ENCODE assay signal across 8 cellular contexts in the genomic region with DNA sequence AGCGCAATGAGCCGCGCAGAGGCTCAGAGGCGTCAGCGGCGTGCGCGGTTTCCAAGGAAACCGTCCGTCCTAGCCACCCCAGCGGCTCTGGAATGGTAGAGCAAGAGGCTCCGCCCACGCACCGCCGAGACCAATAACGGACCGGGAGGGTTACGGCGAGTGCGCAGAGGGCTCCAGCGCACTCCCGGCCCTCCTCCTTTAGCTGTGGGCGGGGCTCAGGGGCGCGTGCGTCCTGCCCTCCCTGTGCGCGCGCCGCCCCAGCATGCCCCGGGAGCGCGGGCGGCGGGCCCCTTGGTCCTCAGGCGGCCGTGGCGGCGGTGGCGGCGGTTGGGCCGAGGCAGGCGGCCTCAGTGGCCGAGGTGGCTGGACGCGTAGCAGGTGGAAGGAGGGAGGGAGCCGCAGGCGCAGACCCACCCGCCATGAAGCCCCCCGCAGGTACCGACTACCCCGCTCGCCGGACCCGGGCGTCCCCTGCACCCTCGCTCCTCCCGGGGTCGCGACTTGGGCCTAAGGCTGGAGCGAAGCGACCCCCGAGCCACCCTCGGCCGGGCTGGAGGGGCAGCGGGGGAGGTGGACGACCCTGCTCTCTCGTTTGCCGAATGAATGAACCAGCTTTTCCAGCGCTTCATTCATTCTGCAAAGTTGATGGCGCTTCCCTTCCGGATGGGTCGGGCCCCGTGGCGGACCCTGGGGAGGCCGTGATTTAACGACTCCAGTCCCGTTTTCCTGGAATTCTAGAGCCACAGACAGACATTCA. TPM values are rescaled to one million over a fixed set of nuclear protein-coding genes. Genes with fewer than 3 reads are reported as not detected.
DNase-seq lines count a peak whose midpoint lies in the region; TF ChIP-seq lines count a peak whose summit lies in the region.

TSS of gene THOP1 (plus strand) at position 260 of the 757 bp plus-strand sequence. CDS start at position 420, 160 bp downstream.

- H3K36me3 ChIP-seq in H7 (replicated peaks; ENCODE audit: control insufficient read depth, insufficient read depth, low read length), result peaks cover 4% of the 10 kb centered on the region
- peaks cover 6% of the 10 kb centered on the region; the same call in 1 of the 2 replicates for H3K36me3 ChIP-seq in MG63

- H3K36me3 Mint-ChIP-seq in nephron (ENCODE audit: low read depth), result peaks cover 18% of the 10 kb centered on the region
- peaks cover 33% of the 10 kb centered on the region for H3K36me3 Mint-ChIP-seq in stimulated activated naive CD8-positive, alpha-beta T cell treated with anti-CD3 and anti-CD28 coated beads, Interleukin-15, Interleukin-2, amounts not matched to agents 100 ng/mL and 50 ng/mL, for 24 hours (ENCODE audit: low read depth)

- H3K9me3 Mint-ChIP-seq in nephron, result no peaks in the 10 kb centered on the region
- no peaks in the 10 kb centered on the region for H3K9me3 Mint-ChIP-seq in stimulated activated naive CD8-positive, alpha-beta T cell treated with anti-CD3 and anti-CD28 coated beads, Interleukin-15, Interleukin-2, amounts not matched to agents 100 ng/mL and 50 ng/mL, for 24 hours

- TF ChIP-seq CTCF in fibroblast of the aortic adventitia (IDR thresholded peaks at IDR 0.05; ENCODE audit: insufficient read depth, low read length), result no peak
- no peak for TF ChIP-seq CTCF in nephron (IDR thresholded peaks at IDR 0.05; ENCODE audit: unreplicated experiment in 3 of 3)

- H3K4me3 Mint-ChIP-seq in nephron, result peak within 1 kb of the TSS; percentile 89 to 97 (median 91)
- peak within 1 kb of the TSS; percentile 96 for H3K4me3 Mint-ChIP-seq in stimulated activated naive CD8-positive, alpha-beta T cell treated with anti-CD3 and anti-CD28 coated beads, Interleukin-15, Interleukin-2, amounts not matched to agents 100 ng/mL and 50 ng/mL, for 24 hours

- peak; percentile 99 for DNase-seq in EL
- peak; percentile 100 for DNase-seq in H7
- DNase-seq in MG63, result peak; percentile 98
- DNase-seq in SHP77 treated with DMSO at 0.1 percent for 48 hours (lab: John Stamatoyannopoulos, UW), result peak; percentile 96
- peak; percentile 100 for DNase-seq in activated effector memory CD4-positive, alpha-beta T cell treated with anti-CD3 and anti-CD28 coated beads, Interleukin-2, amount 50 U/mL, for 16 hours
- DNase-seq in fibroblast of the aortic adventitia (ENCODE audit: low read depth), result peak; percentile 97

- no peaks in the 10 kb centered on the region for H3K27me3 ChIP-seq in H7 (ENCODE audit: control insufficient read depth, insufficient read depth, low read length)
- no peaks in the 10 kb centered on the region for H3K27me3 ChIP-seq in MG63

- peak within 1 kb of the TSS; percentile 65 to 99 (median 94) for H3K27ac Mint-ChIP-seq in nephron
- H3K27ac Mint-ChIP-seq in stimulated activated naive CD8-positive, alpha-beta T cell treated with anti-CD3 and anti-CD28 coated beads, Interleukin-15, Interleukin-2, amounts not matched to agents 100 ng/mL and 50 ng/mL, for 24 hours, result peak within 1 kb of the TSS; percentile 97

- no peaks in the 10 kb centered on the region for H3K27me3 Mint-ChIP-seq in nephron (ENCODE audit: low read depth)
- H3K27me3 Mint-ChIP-seq in stimulated activated naive CD8-positive, alpha-beta T cell treated with anti-CD3 and anti-CD28 coated beads, Interleukin-15, Interleukin-2, amounts not matched to agents 100 ng/mL and 50 ng/mL, for 24 hours, result no peaks in the 10 kb centered on the region

- no peaks in the 10 kb centered on the region for H3K9me3 ChIP-seq in MG63

- H3K4me3 ChIP-seq in H7 (ENCODE audit: insufficient read depth, low read depth, low read length) (peak within 1 kb of the TSS; percentile 93), MG63 (peak within 1 kb of the TSS; percentile 83), fibroblast of the aortic adventitia (ENCODE audit: low read depth, low read length) (peak within 1 kb of the TSS; percentile 85)

- peaks cover 43% of the 10 kb centered on the region for H3K4me1 Mint-ChIP-seq in nephron
- peaks cover 71% of the 10 kb centered on the region for H3K4me1 Mint-ChIP-seq in stimulated activated naive CD8-positive, alpha-beta T cell treated with anti-CD3 and anti-CD28 coated beads, Interleukin-15, Interleukin-2, amounts not matched to agents 100 ng/mL and 50 ng/mL, for 24 hours (ENCODE audit: low read depth)

RNA-seq across cellular contexts. Expression of gene THOP1, which starts in this region (rescaled TPM):
- total RNA-seq in H7 (2014; rRNA removed; shearing (Covaris generic)), result 206 and 287 TPM in 2 replicates
- total RNA-seq in MG63 (2014; rRNA removed; shearing (Covaris generic); ENCODE audit: low replicate concordance), result 127 and 179 TPM in 2 replicates
- 46.4 and 70.0 TPM in 2 replicates for total RNA-seq in fibroblast of the aortic adventitia (ENCODE audit: low replicate concordance)

Comparison
In these comparisons a context has a peak if more than half of its experiments do, and no peak if none do; other contexts are left out.
1. Peak in every context shown above with its lines: DNase-seq and H3K4me3 ChIP-seq.